29 cellular contexts compared by ENCODE assay signal in the genomic region with DNA sequence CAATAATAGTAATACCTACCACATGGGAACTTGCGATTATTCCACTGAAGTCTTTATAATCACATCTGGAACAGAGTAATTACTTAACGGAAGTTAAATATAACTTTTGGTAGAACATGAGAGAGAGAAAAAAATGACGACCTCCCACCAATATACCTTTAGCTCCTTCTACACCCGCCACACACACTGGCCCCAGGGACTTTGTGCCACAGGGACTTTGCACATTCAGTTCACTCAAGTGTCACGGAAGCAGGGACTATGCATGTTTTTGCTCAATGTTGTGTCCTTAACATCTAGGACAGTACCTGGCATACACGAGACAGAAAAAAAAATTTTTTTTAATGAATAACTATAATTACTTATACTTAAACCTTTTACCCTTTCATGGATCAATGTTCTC.
"Had no signal": no experiment of that assay in that cellular context is flagged by ENCODE, and none has a peak within 500 bp of the region (broad histone marks: within the 10 kb centered on the region; RNA-seq: fewer than 3 reads in every experiment).

No MANE protein-coding gene starts in this region.

- H3K36me3 Mint-ChIP-seq: natural killer cell treated with Interleukin-12 subunit alpha and Interleukin-12 subunit beta and Interleukin-15 and Interleukin-18, amount 100 ng/mL, for 72 hours had no signal

- H3K9me3 ChIP-seq: neutrophil, ovary, psoas muscle, right lobe of liver, sigmoid colon, stomach, thoracic aorta, thyroid gland, tibial nerve, upper lobe of left lung, vagina had no signal

- H3K36me3 ChIP-seq: neutrophil, ovary, right lobe of liver, thyroid gland, upper lobe of left lung, vagina had no signal

- H3K4me3 ChIP-seq: ovary, psoas muscle, right lobe of liver, sigmoid colon, stomach, thoracic aorta, thyroid gland, tibial nerve, upper lobe of left lung, vagina had no signal

- H3K27me3 Mint-ChIP-seq: natural killer cell treated with Interleukin-12 subunit alpha and Interleukin-12 subunit beta and Interleukin-15 and Interleukin-18, amount 100 ng/mL, for 72 hours; stimulated activated naive B cell treated with anti-CD40 and anti-IgM and Interleukin-4, amounts not matched to agents 10 μg/mL and 1 μg/mL and 100 μg/mL, for 72 hours; stimulated activated naive CD8-positive, alpha-beta T cell treated with anti-CD3 and anti-CD28 coated beads, Interleukin-15, Interleukin-2, amounts not matched to agents 100 ng/mL and 50 ng/mL, for 24 hours had no signal

- H3K27ac Mint-ChIP-seq: natural killer cell treated with Interleukin-12 subunit alpha and Interleukin-12 subunit beta and Interleukin-15 and Interleukin-18, amount 100 ng/mL, for 72 hours; nephron progenitor cell; progenitor cell of endocrine pancreas; stimulated activated effector memory CD8-positive, alpha-beta T cell treated with anti-CD3 and anti-CD28 coated beads, Interleukin-12 subunit alpha, Interleukin-12 subunit beta, amount 100 ng/mL, for 72 hours; stimulated activated naive B cell treated with anti-CD40 and anti-IgM and Interleukin-4, amounts not matched to agents 10 μg/mL and 1 μg/mL and 100 μg/mL, for 72 hours; stimulated activated naive CD8-positive, alpha-beta T cell treated with anti-CD3 and anti-CD28 coated beads, Interleukin-15, Interleukin-2, amounts not matched to agents 100 ng/mL and 50 ng/mL, for 24 hours had no signal

- H2AFZ ChIP-seq: parathyroid adenoma had no signal

- H3K27ac ChIP-seq: neutrophil, ovary, parathyroid adenoma, psoas muscle, right lobe of liver, thoracic aorta, thyroid gland, tibial nerve, upper lobe of left lung, vagina had no signal

- H3K4me1 ChIP-seq: parathyroid adenoma, psoas muscle, right lobe of liver had no signal

- DNase-seq: nephron progenitor cell; nucleus accumbens; ovary; posterior cingulate gyrus; psoas muscle; right cardiac atrium; right lobe of liver; sigmoid colon; small intestine; stimulated activated CD4-positive, alpha-beta T cell treated with anti-CD3 and anti-CD28 coated beads, Interleukin-15, amount 100 ng/mL, for 24 hours; stimulated activated CD4-positive, alpha-beta T cell treated with anti-CD3 and anti-CD28 coated beads, Interleukin-2, amount 100 ng/mL, for 24 hours; stimulated activated CD4-positive, alpha-beta T cell treated with anti-CD3 and anti-CD28 coated beads, Interleukin-2, amount 100 ng/mL, for 48 hours; stimulated activated CD4-positive, alpha-beta T cell treated with anti-CD3 and anti-CD28 coated beads, Interleukin-4, amount 100 ng/mL, for 24 hours; stimulated activated naive B cell treated with anti-CD40 and anti-IgM and Interleukin-4, amounts not matched to agents 10 μg/mL and 1 μg/mL and 100 μg/mL, for 72 hours; stimulated activated naive CD4-positive, alpha-beta T cell treated with Interleukin-2 at 50 U/mL for 16 hours; stomach; thyroid gland; trophoblast cell; upper lobe of left lung had no signal

- H3K9me3 Mint-ChIP-seq: natural killer cell treated with Interleukin-12 subunit alpha and Interleukin-12 subunit beta and Interleukin-15 and Interleukin-18, amount 100 ng/mL, for 72 hours; stimulated activated effector memory CD8-positive, alpha-beta T cell treated with anti-CD3 and anti-CD28 coated beads, Interleukin-12 subunit alpha, Interleukin-12 subunit beta, amount 100 ng/mL, for 72 hours; stimulated activated naive B cell treated with anti-CD40 and anti-IgM and Interleukin-4, amounts not matched to agents 10 μg/mL and 1 μg/mL and 100 μg/mL, for 72 hours; stimulated activated naive CD8-positive, alpha-beta T cell treated with anti-CD3 and anti-CD28 coated beads, Interleukin-15, Interleukin-2, amounts not matched to agents 100 ng/mL and 50 ng/mL, for 24 hours had no signal

- ATAC-seq: natural killer cell treated with Interleukin-12 subunit alpha and Interleukin-12 subunit beta and Interleukin-15 and Interleukin-18, amount 100 ng/mL, for 72 hours; psoas muscle; right cardiac atrium; right lobe of liver; stimulated activated effector memory CD8-positive, alpha-beta T cell treated with anti-CD3 and anti-CD28 coated beads, Interleukin-12 subunit alpha, Interleukin-12 subunit beta, amount 100 ng/mL, for 72 hours; stimulated activated naive B cell treated with anti-CD40 and anti-IgM and Interleukin-4, amounts not matched to agents 10 μg/mL and 1 μg/mL and 100 μg/mL, for 72 hours had no signal

- H3K27me3 ChIP-seq: ovary, right lobe of liver, sigmoid colon, stomach, thyroid gland, tibial nerve, upper lobe of left lung, vagina had no signal

- H3K79me2 ChIP-seq: parathyroid adenoma had no signal

- H3K4me3 Mint-ChIP-seq: natural killer cell treated with Interleukin-12 subunit alpha and Interleukin-12 subunit beta and Interleukin-15 and Interleukin-18, amount 100 ng/mL, for 72 hours; nephron progenitor cell; neural crest cell; stimulated activated effector memory CD8-positive, alpha-beta T cell treated with anti-CD3 and anti-CD28 coated beads, Interleukin-12 subunit alpha, Interleukin-12 subunit beta, amount 100 ng/mL, for 72 hours; stimulated activated naive B cell treated with anti-CD40 and anti-IgM and Interleukin-4, amounts not matched to agents 10 μg/mL and 1 μg/mL and 100 μg/mL, for 72 hours; stimulated activated naive CD8-positive, alpha-beta T cell treated with anti-CD3 and anti-CD28 coated beads, Interleukin-15, Interleukin-2, amounts not matched to agents 100 ng/mL and 50 ng/mL, for 24 hours had no signal
